ENCODE assay signal across 24 cellular contexts in genomic region chr10:75067272-75067671, GRCh38. TPM values are rescaled to one million over a fixed set of nuclear protein-coding genes. Genes with fewer than 3 reads are reported as not detected.
A peak's percentile ranks its signal among the peaks of the same experiment; 100 is the strongest.
DNase-seq lines count a peak whose midpoint lies in the region; ATAC-seq, FAIRE-seq and TF ChIP-seq lines count a peak whose summit lies in the region.
"Had no signal": no experiment of that assay in that cellular context is flagged by ENCODE, and none has a peak within 500 bp of the region (broad histone marks: within the 10 kb centered on the region; RNA-seq: fewer than 3 reads in every experiment).

No MANE protein-coding gene starts in this region.

- BruUV-seq in K562 (replicated peaks; lab: Mats Ljungman, UMichigan): no TSS peak

- H3K27ac ChIP-seq in GM23338 (ENCODE audit: low read depth) (no peak overlapping the region), K562 (ENCODE audit: extremely low read depth, low read depth, low read length) (no peak overlapping the region), spleen (no peak overlapping the region)
- H3K27ac ChIP-seq in CD8-positive, alpha-beta memory T cell (ENCODE audit: low read depth, low read length): no peak overlapping the region
- H3K27ac ChIP-seq: 22Rv1, BLaER1, C4-2B, GM23248 had no signal

- H3K9ac ChIP-seq in K562 (ENCODE audit: insufficient read depth in 1 of 2, low read depth in 2 of 2, low read length in 2 of 2): no peak overlapping the region
- H3K9ac ChIP-seq: BLaER1, GM23248 had no signal

- TF ChIP-seq POLR2A in K562 (conservative IDR thresholded peaks at IDR 0.05) (no peak), spleen (IDR thresholded peaks at IDR 0.05) (no peak)

- H3K27ac Mint-ChIP-seq in GM23338 (no peak overlapping the region), neural crest cell (ENCODE audit: unreplicated experiment) (peak overlapping the region; percentile 67)
- H3K27ac Mint-ChIP-seq in CD8-positive, alpha-beta memory T cell: no peak overlapping the region
- H3K27ac Mint-ChIP-seq: B cell; CD4-positive, CD25-positive, alpha-beta regulatory T cell; CD8-positive, alpha-beta T cell had no signal

- CTCF ChIA-PET in K562 (lab: Yijun Ruan, JAX; ENCODE audit: low intra/inter-chr PET ratio): no interaction called here
- CTCF ChIA-PET in CD8-positive, alpha-beta memory T cell (lab: Charles Lee): no interaction called here

- WGBS in K562 (ENCODE audit: insufficient coverage, low coverage, missing lambda C conversion rate): 42% methylated on average over 7 of the region's 7 CpGs
- 84 to 93% (median 91%) methylated on average over 7 of the region's 7 CpGs for WGBS in spleen, 5 donors

- H3K4me2 ChIP-seq in GM23338 (no peak overlapping the region), K562 (ENCODE audit: insufficient read depth, low read length) (no peak overlapping the region)
- H3K4me2 ChIP-seq: BLaER1 had no signal

- no peaks in the 10 kb centered on the region for H3F3A ChIP-seq in GM23338 (replicated peaks; ENCODE audit: low read depth)

- H3K9me3 ChIP-seq in K562 (replicated peaks; ENCODE audit: control insufficient read depth, insufficient read depth, low read depth, low read length) (no peaks in the 10 kb centered on the region), spleen (no peaks in the 10 kb centered on the region)
- no peaks in the 10 kb centered on the region for H3K9me3 ChIP-seq in CD8-positive, alpha-beta memory T cell (ENCODE audit: low read length)
- H3K9me3 ChIP-seq: BLaER1, HAP-1 had no signal

- no peaks in the 10 kb centered on the region for H3K27me3 ChIP-seq in GM23338 (ENCODE audit: insufficient read depth)
- no peaks in the 10 kb centered on the region for H3K27me3 ChIP-seq in K562 (ENCODE audit: control insufficient read depth in 2 of 2, insufficient read depth in 2 of 2, low read length in 2 of 2)
- H3K27me3 ChIP-seq in spleen (replicated peaks in 1 of 7): no peaks in the 10 kb centered on the region
- no peaks in the 10 kb centered on the region for H3K27me3 ChIP-seq in CD8-positive, alpha-beta memory T cell (ENCODE audit: insufficient read depth, low read length, poor library complexity, severe bottlenecking)
- H3K27me3 ChIP-seq: BLaER1 had no signal

- H4K20me1 ChIP-seq in GM23338 (replicated peaks; ENCODE audit: insufficient read depth) (no peaks in the 10 kb centered on the region), K562 (replicated peaks; ENCODE audit: control insufficient read depth, insufficient read depth, low read length) (no peaks in the 10 kb centered on the region)
- H4K20me1 ChIP-seq: BLaER1 had no signal

- no peaks in the 10 kb centered on the region for H3K36me3 Mint-ChIP-seq in GM23338 (ENCODE audit: low read depth)
- H3K36me3 Mint-ChIP-seq in neural crest cell (ENCODE audit: low read depth): no peaks in the 10 kb centered on the region
- no peaks in the 10 kb centered on the region for H3K36me3 Mint-ChIP-seq in CD8-positive, alpha-beta memory T cell
- H3K36me3 Mint-ChIP-seq: CD4-positive, CD25-positive, alpha-beta regulatory T cell; CD8-positive, alpha-beta T cell had no signal

- no peak overlapping the region for H3K4me3 ChIP-seq in GM23338
- H3K4me3 ChIP-seq in K562: no peak overlapping the region
- H3K4me3 ChIP-seq in spleen: no peak overlapping the region
- no peak overlapping the region for H3K4me3 ChIP-seq in CD8-positive, alpha-beta memory T cell (ENCODE audit: low read length)
- H3K4me3 ChIP-seq: BLaER1, GM12878, GM23248, HAP-1 had no signal

- in situ Hi-C loops in K562 (cut with MboI): no loop called here

- intact Hi-C loops in K562 (cut with micrococcal nuclease): no loop called here
- intact Hi-C loops in spleen (cut with DNase I; ENCODE audit: low total_unique reads): no loop called here

- FAIRE-seq in K562 (lab: Jason Lieb, UNC): no peak
- FAIRE-seq: A204.1, D721Med, GM12878, GM19239, H54 had no signal

- H2AFZ ChIP-seq in GM23338 (peak overlapping the region; percentile 59; the same call in 1 of the 2 replicates), K562 (ENCODE audit: low read depth, low read length) (no peak overlapping the region)
- H2AFZ ChIP-seq: GM23248 had no signal

- 0 out of 2 replicates have a peak, but pooled peaks cover 3% of the 10 kb centered on the region for H3K4me1 ChIP-seq in GM23338 (ENCODE audit: insufficient read depth)
- H3K4me1 ChIP-seq in K562 (replicated peaks in 1 of 2; ENCODE audit: control insufficient read depth in 2 of 2, insufficient read depth in 2 of 2, low read length in 2 of 2): peaks cover 0 to 12% of the 10 kb centered on the region in 2 experiments; a peak in 3 of 5 replicates
- H3K4me1 ChIP-seq in spleen: no peaks in the 10 kb centered on the region
- no peaks in the 10 kb centered on the region for H3K4me1 ChIP-seq in CD8-positive, alpha-beta memory T cell (ENCODE audit: insufficient read depth, low read length)
- H3K4me1 ChIP-seq: HAP-1 had no signal

- H3K36me3 ChIP-seq in GM23338 (ENCODE audit: insufficient read depth) (no peaks in the 10 kb centered on the region), K562 (ENCODE audit: control insufficient read depth, insufficient read depth, low read length) (no peaks in the 10 kb centered on the region), spleen (no peaks in the 10 kb centered on the region)
- no peaks in the 10 kb centered on the region for H3K36me3 ChIP-seq in CD8-positive, alpha-beta memory T cell (ENCODE audit: insufficient read depth, low read length)
- H3K36me3 ChIP-seq: BLaER1, HAP-1 had no signal

- H3K9me1 ChIP-seq in K562 (ENCODE audit: control insufficient read depth, insufficient read depth, low read length): no peaks in the 10 kb centered on the region

- peak; percentile 78 for ATAC-seq in GM23338
- no peak for ATAC-seq in K562
- ATAC-seq: CD8-positive, alpha-beta T cell; GM12878 had no signal

- no peaks in the 10 kb centered on the region; the same call in 1 of the 2 replicates for H3K9me2 ChIP-seq in GM23338 (ENCODE audit: insufficient read depth)

- H3K9me3 Mint-ChIP-seq in GM23338: no peaks in the 10 kb centered on the region
- no peaks in the 10 kb centered on the region for H3K9me3 Mint-ChIP-seq in neural crest cell
- H3K9me3 Mint-ChIP-seq in CD8-positive, alpha-beta memory T cell: no peaks in the 10 kb centered on the region
- H3K9me3 Mint-ChIP-seq: CD4-positive, CD25-positive, alpha-beta regulatory T cell; CD8-positive, alpha-beta T cell had no signal

- POLR2A ChIA-PET in K562 (lab: Yijun Ruan, JAX): interaction anchor here (0.5 to 3.0 kb wide), 4 partner anchors 8 to 144 kb away, joined by 3 to 9 read pairs (median 4); no protein-coding TSS in a partner anchor
- POLR2A ChIA-PET in CD8-positive, alpha-beta memory T cell (lab: Charles Lee): no interaction called here

- no peak for TF ChIP-seq RAD21 in K562 (CRISPR knock-in tag; conservative IDR thresholded peaks at IDR 0.05 in 1 of 2, IDR thresholded peaks at IDR 0.05 in 1 of 2)

- H3K4me3 Mint-ChIP-seq in GM23338 (no peak overlapping the region), neural crest cell (no peak overlapping the region)
- H3K4me3 Mint-ChIP-seq in CD8-positive, alpha-beta memory T cell: no peak overlapping the region
- H3K4me3 Mint-ChIP-seq: B cell; CD4-positive, CD25-positive, alpha-beta regulatory T cell; CD8-positive, alpha-beta T cell had no signal

- H3K79me2 ChIP-seq in GM23338 (replicated peaks; ENCODE audit: insufficient read depth) (no peaks in the 10 kb centered on the region), K562 (ENCODE audit: control insufficient read depth, insufficient read depth, low read length) (no peaks in the 10 kb centered on the region)

- no peak for TF ChIP-seq CTCF in GM23338 (conservative IDR thresholded peaks at IDR 0.05; ENCODE audit: low read depth in 2 of 2)
- no peak for TF ChIP-seq CTCF in K562 (IDR thresholded peaks at IDR 0.05 in 2 of 3, conservative IDR thresholded peaks at IDR 0.05 in 1 of 3; ENCODE audit: insufficient read depth in 2 of 3, low read depth in 1 of 3, low read length in 3 of 3)
- no peak for TF ChIP-seq CTCF in neural crest cell (conservative IDR thresholded peaks at IDR 0.05)
- no peak for TF ChIP-seq CTCF in spleen (IDR thresholded peaks at IDR 0.05 in 8 of 11, conservative IDR thresholded peaks at IDR 0.05 in 3 of 11)

- H3K4me1 Mint-ChIP-seq in GM23338 (peaks cover 3% of the 10 kb centered on the region; the same call in 2 of the 3 replicates), neural crest cell (peaks cover 4% of the 10 kb centered on the region)
- H3K4me1 Mint-ChIP-seq in CD8-positive, alpha-beta memory T cell: peaks cover 0 to 5% (median under 1%) of the 10 kb centered on the region in 3 donors
- H3K4me1 Mint-ChIP-seq: B cell had no signal

- no peak for DNase-seq in GM23338 (ENCODE audit: low spot score)
- DNase-seq in K562 (ENCODE audit: extremely low read depth in 1 of 4, low spot score in 3 of 4): no peak
- no peak for DNase-seq in neural crest cell (ENCODE audit: low read depth, low spot score)
- DNase-seq in spleen: peak; percentile 16
- no peak for DNase-seq in CD8-positive, alpha-beta memory T cell
- no peak for DNase-seq in NOMO-1 treated with dmso at 0.1 percent for 144 hours (lab: John Stamatoyannopoulos, UW; ENCODE audit: unreplicated experiment)
- DNase-seq in KG1 (lab: John Stamatoyannopoulos, UW): no peak
- DNase-seq: CD4-positive, CD25-positive, alpha-beta regulatory T cell; CD8-positive, alpha-beta T cell; DMS 273 treated with DMSO at 0.1 percent for 48 hours; DMS79; EL; GDM1; GM23248 had no signal

- TF ChIP-seq EP300 in K562 (IDR thresholded peaks at IDR 0.05; ENCODE audit: low read length): no peak

- peaks cover 5% of the 10 kb centered on the region for H3K27me3 Mint-ChIP-seq in GM23338 (ENCODE audit: insufficient read depth, low read depth, poor library complexity)
- no peaks in the 10 kb centered on the region for H3K27me3 Mint-ChIP-seq in neural crest cell (ENCODE audit: low read depth)
- peaks cover 0 to 2% of the 10 kb centered on the region in 2 donors for H3K27me3 Mint-ChIP-seq in CD8-positive, alpha-beta memory T cell
- H3K27me3 Mint-ChIP-seq: B cell; CD4-positive, CD25-positive, alpha-beta regulatory T cell had no signal

RNA-seq across cellular contexts. Expression of gene SAMD8, which starts 44.2 kb away (rescaled TPM):
- total RNA-seq in GM23338 (2014; rRNA removed; shearing (Covaris generic)): 26.4 and 28.4 TPM in 2 replicates
- polyA plus RNA-seq in GM23338 (2016; fragmentation: Nextera tagmentation; extraction: Ambion mirVana) (6.4 and 7.8 TPM in 2 replicates), K562 (2011; rRNA removed) (16.1 and 16.7 TPM in 2 replicates), K562 (2014; fragmentation: Illumina TruSeq; extraction: Trizol) (5.4 and 6.2 TPM in 2 replicates), K562 (2014; fragmentation: Nextera tagmentation; extraction: Ambion mirVana) (1 to 10 TPM; 2.7 to 2.8 TPM), K562 (2014; rRNA removed) (5.5 and 5.7 TPM in 2 replicates), spleen (1 to 10 TPM; 4.1 to 5.2 (median 4.1) TPM)
- total RNA-seq in K562 (2011; cell fraction: chromatin; rRNA removed; ENCODE audit: low replicate concordance): 32.4 and 44.3 TPM in 2 replicates
- total RNA-seq in K562 (2011; cell fraction: nucleolus; rRNA removed): 9.3 and 10.0 TPM in 2 replicates
- total RNA-seq in K562 (2011; cell fraction: nucleoplasm; rRNA removed): 15.6 and 26.2 TPM in 2 replicates
- total RNA-seq in K562 (2014; rRNA removed) (4.6 and 6.2 TPM in 2 replicates), K562 (2014; rRNA removed; fragmentation: Illumina TruSeq; extraction: Trizol) (8.8 and 10.5 TPM in 2 replicates), K562 (2015; rRNA removed; fragmentation: Illumina TruSeq; extraction: Trizol) (7.9 and 8.2 TPM in 2 replicates), K562 (2021) (7.2 and 7.6 TPM in 2 replicates), neural crest cell (16.9 and 18.7 TPM in 2 replicates), spleen (10 to 100 TPM; 24.3 to 35.1 (median 28.3) TPM)
- polyA plus RNA-seq in K562 (2011; cell fraction: cytosol; rRNA removed): 7.1 and 15.1 TPM in 2 replicates
- polyA plus RNA-seq in K562 (2011; cell fraction: nucleus; rRNA removed): 5.7 and 7.9 TPM in 2 replicates
- 3.2 and 5.0 TPM in 2 replicates for polyA plus RNA-seq in K562 (2012)
- 28.0 and 29.4 TPM in 2 replicates for polyA minus RNA-seq in K562 (2011; rRNA and poly(A)+ RNA removed)
- 6.9 and 9.4 TPM in 2 replicates for polyA minus RNA-seq in K562 (2011; cell fraction: cytosol; rRNA and poly(A)+ RNA removed)
- 3.5 and 9.0 TPM in 2 replicates for polyA minus RNA-seq in K562 (2011; cell fraction: nucleus; rRNA and poly(A)+ RNA removed)
- 10 to 100 TPM; 15.0 to 16.4 TPM for total RNA-seq in CD8-positive, alpha-beta memory T cell
- 5.9 TPM for polyA plus RNA-seq in CD8-positive, alpha-beta memory T cell
